ENCODE assay signal across 12 cellular contexts in genomic region chr2:102509749-102510148, GRCh38. TPM values are rescaled to one million over a fixed set of nuclear protein-coding genes. Genes with fewer than 3 reads are reported as not detected.
DNase-seq lines count a peak whose midpoint lies in the region; ATAC-seq and TF ChIP-seq lines count a peak whose summit lies in the region.
"Had no signal": no experiment of that assay in that cellular context is flagged by ENCODE, and none has a peak within 500 bp of the region (broad histone marks: within the 10 kb centered on the region; RNA-seq: fewer than 3 reads in every experiment).

No MANE protein-coding gene starts in this region.

- ATAC-seq in GM19035 (IDR thresholded peaks at IDR 0.05; ENCODE audit: unreplicated experiment) (no peak), HG02642 (IDR thresholded peaks at IDR 0.05; ENCODE audit: poor library complexity, unreplicated experiment) (no peak), HG03196 (IDR thresholded peaks at IDR 0.05; ENCODE audit: unreplicated experiment) (no peak)
- ATAC-seq: HCT116 had no signal

- peak; percentile 46 for DNase-seq in Daoy (ENCODE audit: low read depth)
- DNase-seq in GM20000 (ENCODE audit: low spot score) = peak; percentile 30
- DNase-seq in T1000 (lab: John Stamatoyannopoulos, UW) = peak; percentile 5
- DNase-seq in lung microvascular endothelial cell (ENCODE audit: low read depth in 2 of 2) = peak; percentile 6 to 71
- DNase-seq: activated CD8-positive, alpha-beta memory T cell treated with anti-CD3 and anti-CD28 coated beads, Interleukin-2, amount 50 U/mL, for 4 hours; stimulated activated CD4-positive, alpha-beta T cell treated with anti-CD3 and anti-CD28 coated beads, Interleukin-4, amount 100 ng/mL, for 4 hours; substantia nigra had no signal

- TF ChIP-seq CTCF in GM20000 (IDR thresholded peaks at IDR 0.05; ENCODE audit: extremely low read depth, missing control alignments) = no peak

RNA-seq across cellular contexts. Expression of gene SLC9A4, which starts 36.7 kb away (rescaled TPM):
- not detected in 2 replicates for total RNA-seq in Daoy (2014; rRNA removed; shearing (Covaris generic))
- total RNA-seq in lung microvascular endothelial cell = not detected in 2 replicates
- total RNA-seq: mesenteric fat pad had no signal
